ENCODE assay signal across 10 cellular contexts in genomic region chr1:6273380-6273891, GRCh38. TPM values are rescaled to one million over a fixed set of nuclear protein-coding genes. Genes with fewer than 3 reads are reported as not detected.
DNase-seq lines count a peak whose midpoint lies in the region; ATAC-seq and TF ChIP-seq lines count a peak whose summit lies in the region.
"Had no signal": no experiment of that assay in that cellular context is flagged by ENCODE, and none has a peak within 500 bp of the region (broad histone marks: within the 10 kb centered on the region; RNA-seq: fewer than 3 reads in every experiment).

No MANE protein-coding gene starts in this region.

- ATAC-seq in GM21723 (IDR thresholded peaks at IDR 0.05; ENCODE audit: unreplicated experiment): no peak
- ATAC-seq in HG03196 (IDR thresholded peaks at IDR 0.05; ENCODE audit: unreplicated experiment): no peak

- TF ChIP-seq CTCF in epithelial cell of esophagus (IDR thresholded peaks at IDR 0.05; ENCODE audit: insufficient read depth, low read depth, low read length, missing control alignments): no peak

- peak in 10 of 14 donors; percentile 12 to 83 (median 21) for DNase-seq in C1 segment of cervical spinal cord (lab: John Stamatoyannopoulos, UW)
- peak; percentile 86 for DNase-seq in NCI-H510A (lab: John Stamatoyannopoulos, UW)
- DNase-seq in epithelial cell of esophagus (ENCODE audit: low read depth): peak; percentile 54
- DNase-seq in myocyte (ENCODE audit: low read depth): peak; percentile 77
- no peak for DNase-seq in 8988T
- DNase-seq in GF-D8 (lab: John Stamatoyannopoulos, UW): no peak
- DNase-seq: NCI-H524 had no signal

- H3K4me3 ChIP-seq in epithelial cell of esophagus (ENCODE audit: low read length): no peak overlapping the region
- H3K4me3 ChIP-seq: lung had no signal

RNA-seq across cellular contexts. Expression of gene GPR153, which starts 12.5 kb away (rescaled TPM):
- total RNA-seq in myocyte: 192 and 339 TPM in 2 replicates
- 66.5 TPM for polyA plus RNA-seq in myocyte (2012)

RNA-seq across cellular contexts. Expression of gene HES3, which starts 29.5 kb away (rescaled TPM):
- total RNA-seq in myocyte: not detected in 2 replicates
- polyA plus RNA-seq in myocyte (2012): not detected
- total RNA-seq: lung had no signal
- polyA plus RNA-seq: lung had no signal

RNA-seq across cellular contexts. Expression of gene ICMT, which starts 37.7 kb away (rescaled TPM):
- 180 and 182 TPM in 2 replicates for total RNA-seq in myocyte
- polyA plus RNA-seq in myocyte (2012): 68.8 TPM

Comparison
In these comparisons a context has a peak if more than half of its experiments do, and no peak if none do; other contexts are left out.
1. DNase-seq: peak in C1 segment of cervical spinal cord (10 of 14), NCI-H510A (single experiment), epithelial cell of esophagus (single experiment) and myocyte (single experiment); none in 8988T (single experiment) and GF-D8 (single experiment).